Comparison of ENCODE assay signal across 11 cellular contexts in genomic region chr2:116467243-116467642, GRCh38.
A peak's percentile ranks its signal among the peaks of the same experiment; 100 is the strongest.
DNase-seq lines count a peak whose midpoint lies in the region; ATAC-seq lines count a peak whose summit lies in the region.
"Had no signal": no experiment of that assay in that cellular context is flagged by ENCODE, and none has a peak within 500 bp of the region (broad histone marks: within the 10 kb centered on the region; RNA-seq: fewer than 3 reads in every experiment).

No MANE protein-coding gene starts in this region.

- ATAC-seq in GM21526 (IDR thresholded peaks at IDR 0.05; ENCODE audit: low FRiP score, unreplicated experiment) (no peak), GM19328 (IDR thresholded peaks at IDR 0.05; ENCODE audit: unreplicated experiment) (no peak), esophagus mucosa (no peak)
- ATAC-seq: CD8-positive, alpha-beta T cell had no signal

- peak; percentile 82 for DNase-seq in COR-L47 (lab: John Stamatoyannopoulos, UW)
- DNase-seq in DMS 273 treated with DMSO at 0.1 percent for 48 hours (lab: John Stamatoyannopoulos, UW) = peak; percentile 2
- peak; percentile 34 for DNase-seq in NCI-H1694 (lab: John Stamatoyannopoulos, UW)
- peak; percentile 4 for DNase-seq in RPMI7951 (ENCODE audit: low read depth)
- DNase-seq: CD8-positive, alpha-beta T cell; NCI-H1930; NK-92 treated with Interleukin-12 subunit alpha and Interleukin-12 subunit beta, amount 100 ng/mL, for 24 hours; OCI-M1 had no signal

Comparison
In these comparisons a context has a peak if more than half of its experiments do, and no peak if none do; other contexts are left out.
1. DNase-seq: peak in every context shown above with its lines; median percentile 82 in COR-L47; 34 in NCI-H1694; 4 in RPMI7951; 2 in DMS 273 treated with DMSO at 0.1 percent for 48 hours.